Comparison of ENCODE assay signal across 14 cellular contexts in the genomic region with DNA sequence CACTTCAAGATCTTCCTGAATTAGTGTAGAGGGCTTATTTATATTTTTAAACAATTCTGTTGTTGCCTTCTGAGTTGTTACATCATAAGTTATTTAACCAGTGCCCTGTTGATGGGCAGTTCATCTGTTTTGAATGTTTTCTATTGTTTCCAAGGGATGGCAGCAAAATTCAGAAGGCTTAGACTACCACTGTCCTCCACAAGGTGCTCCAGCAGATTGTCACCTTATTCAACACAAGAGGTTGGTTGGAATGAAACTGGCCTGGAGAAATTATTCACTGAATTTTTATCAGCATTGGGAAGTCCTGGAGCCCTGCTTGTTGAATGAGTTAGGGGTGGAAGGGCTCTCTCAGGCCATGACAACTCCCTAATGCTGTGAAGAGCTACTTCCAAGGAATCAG. TPM values are rescaled to one million over a fixed set of nuclear protein-coding genes. Genes with fewer than 3 reads are reported as not detected.
DNase-seq lines count a peak whose midpoint lies in the region; ATAC-seq and TF ChIP-seq lines count a peak whose summit lies in the region.
"Had no signal": no experiment of that assay in that cellular context is flagged by ENCODE, and none has a peak within 500 bp of the region (broad histone marks: within the 10 kb centered on the region; RNA-seq: fewer than 3 reads in every experiment).

No MANE protein-coding gene starts in this region.

- no peak for ATAC-seq in CD8-positive, alpha-beta T cell
- ATAC-seq in GM18517 (IDR thresholded peaks at IDR 0.05; ENCODE audit: unreplicated experiment) (no peak), GM21515 (IDR thresholded peaks at IDR 0.05; ENCODE audit: unreplicated experiment) (no peak)
- ATAC-seq: esophagus mucosa had no signal

- H3K4me1 ChIP-seq in CD8-positive, alpha-beta T cell (ENCODE audit: insufficient read depth, low read length), result peaks cover 33% of the 10 kb centered on the region
- H3K4me1 ChIP-seq in mesendoderm (ENCODE audit: control insufficient read depth, low read depth, low read length), result peaks cover 6% of the 10 kb centered on the region

- peaks cover 4% of the 10 kb centered on the region for H3K9me3 Mint-ChIP-seq in CD8-positive, alpha-beta T cell

- H3K36me3 ChIP-seq in CD8-positive, alpha-beta T cell (ENCODE audit: insufficient read depth, low read length), result peaks cover 5% of the 10 kb centered on the region
- no peaks in the 10 kb centered on the region for H3K36me3 ChIP-seq in mesendoderm (ENCODE audit: control insufficient read depth, insufficient read depth, low read length)
- H3K36me3 ChIP-seq: Peyer's patch had no signal

- H3K27ac Mint-ChIP-seq in CD8-positive, alpha-beta T cell, result peak overlapping the region; percentile 53

- intact Hi-C loops in CD8-positive, alpha-beta T cell (cut with DNase I, micrococcal nuclease), result loop anchor here (5.0 to 10.0 kb wide), 6 partner anchors 299 to 1869 kb away; partner anchors contain the start of genes MLLT3 (in 2 of the 2) and FOCAD (in 1 of the 2)

- H2BK5ac ChIP-seq in mesendoderm (ENCODE audit: low read length), result no peak overlapping the region

- POLR2A ChIA-PET in CD8-positive, alpha-beta T cell (lab: Charles Lee), result no interaction called here

- H3K18ac ChIP-seq in mesendoderm (ENCODE audit: low read length), result no peak overlapping the region

- peaks cover 4% of the 10 kb centered on the region for H3K27me3 Mint-ChIP-seq in CD8-positive, alpha-beta T cell (ENCODE audit: low read depth)

- no peak overlapping the region for H2BK15ac ChIP-seq in mesendoderm (replicated peaks; ENCODE audit: low read depth)

- no peak overlapping the region for H3K27ac ChIP-seq in CD8-positive, alpha-beta T cell (ENCODE audit: low read depth, low read length)
- no peak overlapping the region for H3K27ac ChIP-seq in mesendoderm (ENCODE audit: low read depth, low read length)

- H3K4ac ChIP-seq in mesendoderm (ENCODE audit: low read depth, low read length), result no peak overlapping the region

- no peak overlapping the region for H3K56ac ChIP-seq in mesendoderm (ENCODE audit: low read length)

- peaks cover 42% of the 10 kb centered on the region for H3K4me1 Mint-ChIP-seq in CD8-positive, alpha-beta T cell (ENCODE audit: low read depth)

- H3K36me3 Mint-ChIP-seq in CD8-positive, alpha-beta T cell, result peaks cover 34% of the 10 kb centered on the region

- peaks cover 16% of the 10 kb centered on the region for H3K79me1 ChIP-seq in mesendoderm (ENCODE audit: low read length)

- no peak overlapping the region for H3K4me2 ChIP-seq in mesendoderm (ENCODE audit: low read length)

- peaks cover 30% of the 10 kb centered on the region for H3K79me2 ChIP-seq in mesendoderm (ENCODE audit: control insufficient read depth, insufficient read depth, low read length)

- H3K23ac ChIP-seq in mesendoderm (ENCODE audit: low read length), result no peak overlapping the region

- CTCF ChIA-PET in CD8-positive, alpha-beta T cell (lab: Charles Lee), result interaction anchor here (2.0 kb wide), 1 partner anchor 59 kb away, joined by 8 read pairs; no protein-coding TSS in a partner anchor

- H3K4me3 Mint-ChIP-seq in CD8-positive, alpha-beta T cell, result peak overlapping the region; percentile 61

- H3K27me3 ChIP-seq in CD8-positive, alpha-beta T cell (ENCODE audit: insufficient read depth, low read length), result no peaks in the 10 kb centered on the region
- H3K27me3 ChIP-seq in mesendoderm (ENCODE audit: insufficient read depth, low read length, poor library complexity), result no peaks in the 10 kb centered on the region
- H3K27me3 ChIP-seq: Peyer's patch had no signal

- no peak overlapping the region for H3K4me3 ChIP-seq in CD8-positive, alpha-beta T cell (ENCODE audit: low read depth, low read length)
- no peak overlapping the region for H3K4me3 ChIP-seq in mesendoderm (ENCODE audit: low read length)

- H2BK120ac ChIP-seq in mesendoderm (ENCODE audit: low read depth, low read length), result no peak overlapping the region

- no peak overlapping the region for H4K8ac ChIP-seq in mesendoderm (ENCODE audit: low read depth, low read length)

- no peaks in the 10 kb centered on the region for H3K9me3 ChIP-seq in CD8-positive, alpha-beta T cell (ENCODE audit: low read length)
- H3K9me3 ChIP-seq: Peyer's patch had no signal

- H3K9ac ChIP-seq in mesendoderm (ENCODE audit: low read length), result no peak overlapping the region

- no peak overlapping the region for H2AK5ac ChIP-seq in mesendoderm (ENCODE audit: low read length)

- no peak for DNase-seq in CD8-positive, alpha-beta T cell
- peak; percentile 5 for DNase-seq in RPMI8226
- peak; percentile 41 for DNase-seq in mesendoderm
- no peak for DNase-seq in AG08396 (ENCODE audit: low spot score)
- no peak for DNase-seq in NCI-H2171 treated with DMSO at 0.1 percent for 48 hours (lab: John Stamatoyannopoulos, UW)
- DNase-seq: NCI-H2081 treated with DMSO at 0.1 percent for 48 hours, Peyer's patch had no signal

- no peak for TF ChIP-seq CTCF in CD8-positive, alpha-beta T cell (IDR thresholded peaks at IDR 0.05)
- TF ChIP-seq CTCF in GM12872 (IDR thresholded peaks at IDR 0.05; ENCODE audit: insufficient read depth, low read depth, low read length), result 0 out of 3 replicates have a peak, but pooled peaks have one; percentile 9

- no peak overlapping the region for H4K5ac ChIP-seq in mesendoderm (ENCODE audit: low read length)

RNA-seq across cellular contexts. Expression of gene KLHL9, which starts 1.3 kb away (rescaled TPM):
- 10 to 100 TPM; 11.2 to 11.4 TPM for total RNA-seq in CD8-positive, alpha-beta T cell
- polyA plus RNA-seq in mesendoderm (2013, experiment 1 of 2), result 9.2 TPM
- polyA plus RNA-seq in mesendoderm (2013, experiment 2 of 2), result 9.1 TPM

RNA-seq across cellular contexts. Expression of gene IFNA6, which starts 14.2 kb away (rescaled TPM):
- total RNA-seq in CD8-positive, alpha-beta T cell, result not detected
- not detected for polyA plus RNA-seq in mesendoderm (2013, experiment 1 of 2)
- polyA plus RNA-seq in mesendoderm (2013, experiment 2 of 2), result not detected
- total RNA-seq: bronchial epithelial cell, esophagus mucosa, lung microvascular endothelial cell, Peyer's patch, temporal lobe had no signal

RNA-seq across cellular contexts. Expression of gene IFNA5, which starts 31.4 kb away (rescaled TPM):
- total RNA-seq in CD8-positive, alpha-beta T cell, result not detected
- not detected for polyA plus RNA-seq in mesendoderm (2013, experiment 1 of 2)
- not detected for polyA plus RNA-seq in mesendoderm (2013, experiment 2 of 2)
- total RNA-seq: bronchial epithelial cell, esophagus mucosa, lung microvascular endothelial cell, temporal lobe had no signal

RNA-seq across cellular contexts. Expression of gene IFNA13, which starts 31.4 kb away (rescaled TPM):
- total RNA-seq in CD8-positive, alpha-beta T cell, result not detected
- polyA plus RNA-seq in mesendoderm (2013, experiment 1 of 2), result not detected
- not detected for polyA plus RNA-seq in mesendoderm (2013, experiment 2 of 2)
- total RNA-seq: bronchial epithelial cell, esophagus mucosa, lung microvascular endothelial cell, Peyer's patch, temporal lobe had no signal

RNA-seq across cellular contexts. Expression of gene IFNA2, which starts 48.7 kb away (rescaled TPM):
- total RNA-seq in CD8-positive, alpha-beta T cell, result not detected
- polyA plus RNA-seq in mesendoderm (2013, experiment 1 of 2), result not detected
- polyA plus RNA-seq in mesendoderm (2013, experiment 2 of 2), result not detected
- total RNA-seq: bronchial epithelial cell, esophagus mucosa, lung microvascular endothelial cell, Peyer's patch, temporal lobe had no signal

Comparison
In these comparisons a context has a peak if more than half of its experiments do, and no peak if none do; other contexts are left out.
1. DNase-seq: peak in RPMI8226 (single experiment) and mesendoderm (single experiment); none in CD8-positive, alpha-beta T cell (0 of 7), AG08396 (single experiment) and NCI-H2171 treated with DMSO at 0.1 percent for 48 hours (single experiment).